23 cellular contexts compared by ENCODE assay signal in the genomic region with DNA sequence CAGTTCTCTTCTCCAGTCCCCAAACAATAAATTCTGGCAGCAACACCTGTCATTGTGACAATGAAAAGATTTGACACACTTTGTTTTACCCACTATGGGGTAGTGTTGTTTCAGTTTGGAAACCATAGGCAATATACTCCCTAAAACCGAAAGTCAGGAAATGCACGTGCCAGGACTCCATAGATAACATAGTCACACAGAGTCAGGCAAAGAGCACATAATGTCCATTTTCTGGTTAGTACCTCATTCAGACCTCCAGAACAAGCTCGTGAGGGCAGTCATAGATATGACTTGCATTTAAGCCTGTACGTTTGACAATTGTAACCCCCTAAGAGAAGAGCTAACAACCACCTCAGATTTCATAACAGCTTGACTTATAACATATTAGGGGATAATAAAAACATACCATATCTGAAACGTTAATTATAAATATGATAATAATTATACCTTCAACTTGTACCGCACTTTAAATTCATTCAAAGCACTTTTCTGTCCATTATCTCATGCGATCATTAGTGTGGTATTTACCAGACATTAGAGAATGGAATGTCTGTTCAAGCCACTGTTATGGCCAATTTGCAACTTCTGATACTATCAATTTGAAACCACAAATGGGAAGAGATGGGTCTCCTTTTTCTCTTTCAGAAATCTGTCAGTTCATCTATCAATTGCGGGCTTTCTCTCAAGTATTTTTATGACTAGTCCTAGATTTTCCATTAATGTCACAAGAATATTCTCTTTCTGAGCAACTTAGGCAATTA.
DNase-seq lines count a peak whose midpoint lies in the region; ATAC-seq and TF ChIP-seq lines count a peak whose summit lies in the region.
"Had no signal": no experiment of that assay in that cellular context is flagged by ENCODE, and none has a peak within 500 bp of the region (broad histone marks: within the 10 kb centered on the region; RNA-seq: fewer than 3 reads in every experiment).

No MANE protein-coding gene starts in this region.

- POLR2A ChIA-PET in SK-N-SH (lab: Yijun Ruan, JAX), result no interaction called here
- POLR2A ChIA-PET in PC-3 (lab: Charles Lee; ENCODE audit: unreplicated experiment), result no interaction called here

- no peak overlapping the region for H2BK5ac ChIP-seq in mesenchymal stem cell (ENCODE audit: low read depth, low read length, poor library complexity, severe bottlenecking)

- no peak for TF ChIP-seq CTCF in SK-N-SH (IDR thresholded peaks at IDR 0.05)
- TF ChIP-seq CTCF in PC-3 (conservative IDR thresholded peaks at IDR 0.05; ENCODE audit: low read depth, low read length), result no peak

- H3K36me3 ChIP-seq in SK-N-SH (replicated peaks in 1 of 2; ENCODE audit: control insufficient read depth in 1 of 2, insufficient read depth in 2 of 2, low read length in 1 of 2) (no peaks in the 10 kb centered on the region), mesenchymal stem cell (ENCODE audit: control insufficient read depth in 1 of 2, insufficient read depth in 2 of 2, low read depth in 1 of 2, low read length in 2 of 2) (peaks cover 0 to 53% of the 10 kb centered on the region in 2 experiments), PC-3 (ENCODE audit: low read depth, low read length) (no peaks in the 10 kb centered on the region)

- no peak overlapping the region for H4K8ac ChIP-seq in mesenchymal stem cell (ENCODE audit: low read length)

- no peaks in the 10 kb centered on the region for H3K9me3 ChIP-seq in SK-N-SH
- H3K9me3 ChIP-seq in mesenchymal stem cell (ENCODE audit: control insufficient read depth, low read length), result no peaks in the 10 kb centered on the region
- H3K9me3 ChIP-seq in PC-3 (ENCODE audit: low read length), result no peaks in the 10 kb centered on the region

- no peak overlapping the region for H2BK12ac ChIP-seq in mesenchymal stem cell (ENCODE audit: low read length in 2 of 2)

- H3K4me1 ChIP-seq in SK-N-SH (ENCODE audit: control insufficient read depth in 1 of 2, insufficient read depth in 2 of 2, low read depth in 1 of 2, low read length in 1 of 2) (peaks cover 2 to 9% of the 10 kb centered on the region in 2 experiments), mesenchymal stem cell (ENCODE audit: control insufficient read depth, insufficient read depth, low read depth, low read length) (no peaks in the 10 kb centered on the region), PC-3 (ENCODE audit: insufficient read depth, low read length) (no peaks in the 10 kb centered on the region)

- DNase-seq in EH (ENCODE audit: low read depth) (peak; percentile 34), SK-N-SH (peak; percentile 19), left lobe of liver (ENCODE audit: low spot score) (no peak), mesenchymal stem cell (peak; percentile 15), PC-3 (no peak), NCI-H128 (lab: John Stamatoyannopoulos, UW; ENCODE audit: unreplicated experiment) (no peak)
- DNase-seq in activated CD4-positive, CD25-positive, alpha-beta regulatory T cell (lab: John Stamatoyannopoulos, UW), result no peak
- DNase-seq: CD4-positive, CD25-positive, alpha-beta regulatory T cell; DMS79; GM23248; HCEC 1CT; KBM-7; NCI-H1105 treated with DMSO at 0.1 percent for 48 hours; NCI-H1694; NCI-H2081; NCI-H2171; NCI-H345; NCI-H524 treated with DMSO at 0.1 percent for 48 hours; PC-9 had no signal

- no peak overlapping the region for H3K4ac ChIP-seq in mesenchymal stem cell (ENCODE audit: low read depth in 1 of 2, low read length in 2 of 2)

- intact Hi-C loops in PC-3 (cut with micrococcal nuclease), result loop anchor here (5.0 kb wide), 1 partner anchor 459 kb away; no protein-coding TSS in a partner anchor

- H2AK5ac ChIP-seq in mesenchymal stem cell (ENCODE audit: low read length, severe bottlenecking), result no peak overlapping the region

- H3K4me2 ChIP-seq in SK-N-SH (peak overlapping the region; percentile 21; the same call in 1 of the 2 replicates), mesenchymal stem cell (ENCODE audit: low read length, poor library complexity, severe bottlenecking) (no peak overlapping the region), PC-3 (ENCODE audit: low read length) (no peak overlapping the region)
- H3K4me2 ChIP-seq: PC-9 had no signal

- H4K91ac ChIP-seq in mesenchymal stem cell (ENCODE audit: low read length), result no peak overlapping the region

- H3K27me3 ChIP-seq in SK-N-SH (ENCODE audit: insufficient read depth) (no peaks in the 10 kb centered on the region), mesenchymal stem cell (ENCODE audit: control insufficient read depth in 1 of 2, insufficient read depth in 1 of 2, low read length in 2 of 2) (no peaks in the 10 kb centered on the region), PC-3 (ENCODE audit: low read length) (peaks cover 49% of the 10 kb centered on the region)

- H4K20me1 ChIP-seq in SK-N-SH (ENCODE audit: insufficient read depth) (no peaks in the 10 kb centered on the region), PC-3 (ENCODE audit: low read length) (no peaks in the 10 kb centered on the region)

- no peak overlapping the region; a peak in 1 of 4 replicates for H3K4me3 ChIP-seq in SK-N-SH (ENCODE audit: low read depth in 2 of 2, low read length in 1 of 2)
- no peak overlapping the region for H3K4me3 ChIP-seq in mesenchymal stem cell (ENCODE audit: insufficient read depth in 1 of 2, low read depth in 1 of 2, low read length in 2 of 2)
- H3K4me3 ChIP-seq in PC-3 (ENCODE audit: low read length), result no peak overlapping the region
- H3K4me3 ChIP-seq: GM12878, GM23248, PC-9 had no signal

- H2AFZ ChIP-seq in SK-N-SH (ENCODE audit: low read depth), result no peak overlapping the region
- H2AFZ ChIP-seq in mesenchymal stem cell (ENCODE audit: low read depth, low read length), result no peak overlapping the region
- H2AFZ ChIP-seq in PC-3 (ENCODE audit: low read length), result no peak overlapping the region
- H2AFZ ChIP-seq: GM23248, PC-9 had no signal

- H3K18ac ChIP-seq in mesenchymal stem cell (ENCODE audit: low read depth in 1 of 2, low read length in 2 of 2), result no peak overlapping the region

- H2BK15ac ChIP-seq in mesenchymal stem cell (ENCODE audit: low read depth, poor library complexity, severe bottlenecking), result no peak overlapping the region

- 28% methylated on average over 8 of the region's 8 CpGs for WGBS in SK-N-SH (ENCODE audit: low lambda C conversion rate)
- 63% methylated on average over 4 of the region's 8 CpGs for WGBS in mesenchymal stem cell

- H2BK120ac ChIP-seq in mesenchymal stem cell (ENCODE audit: low read depth, low read length), result no peak overlapping the region

- H3K9ac ChIP-seq in SK-N-SH (no peak overlapping the region), mesenchymal stem cell (ENCODE audit: low read length) (no peak overlapping the region), PC-3 (ENCODE audit: low read length) (no peak overlapping the region)
- H3K9ac ChIP-seq: GM23248 had no signal

- ATAC-seq in left lobe of liver (peak; percentile 56), HG02885 (IDR thresholded peaks at IDR 0.05; ENCODE audit: poor library complexity, unreplicated experiment) (no peak), PC-3 (no peak)
- ATAC-seq: GM12878 had no signal

- no TSS peak for BruUV-seq in PC-3 (replicated peaks; lab: Mats Ljungman, UMichigan)

- no peaks in the 10 kb centered on the region for H3F3A ChIP-seq in SK-N-SH (replicated peaks; ENCODE audit: insufficient read depth)
- no peaks in the 10 kb centered on the region for H3F3A ChIP-seq in PC-3 (ENCODE audit: low read length, unreplicated experiment)

- peak; percentile 54 to 74; a peak in 3 of 4 replicates for TF ChIP-seq EP300 in SK-N-SH (IDR thresholded peaks at IDR 0.05; ENCODE audit: borderline replicate concordance in 1 of 2, low read depth in 1 of 2, low read length in 1 of 2)

- CTCF ChIA-PET in SK-N-SH (lab: Yijun Ruan, JAX) (no interaction called here), PC-3 (lab: Charles Lee) (no interaction called here)

- no peak overlapping the region for H3K14ac ChIP-seq in mesenchymal stem cell (ENCODE audit: low read length in 2 of 2)

- no peak for TF ChIP-seq RAD21 in SK-N-SH (IDR thresholded peaks at IDR 0.05; ENCODE audit: low read length)

- H3K79me2 ChIP-seq in SK-N-SH (ENCODE audit: insufficient read depth), result no peaks in the 10 kb centered on the region
- H3K79me2 ChIP-seq in PC-3 (ENCODE audit: low read length), result no peaks in the 10 kb centered on the region

- H3K9me2 ChIP-seq in SK-N-SH, result no peaks in the 10 kb centered on the region
- no peaks in the 10 kb centered on the region for H3K9me2 ChIP-seq in PC-3 (replicated peaks; ENCODE audit: low read length)

- H3K23ac ChIP-seq in mesenchymal stem cell (ENCODE audit: low read length in 2 of 2), result no peak overlapping the region

- H3K79me1 ChIP-seq in mesenchymal stem cell (replicated peaks; ENCODE audit: low read length, poor library complexity, severe bottlenecking), result no peaks in the 10 kb centered on the region

- peak overlapping the region; percentile 27 to 50; a peak in 2 of 4 replicates for H3K27ac ChIP-seq in SK-N-SH (ENCODE audit: low read depth in 2 of 2, low read length in 1 of 2)
- no peak overlapping the region for H3K27ac ChIP-seq in mesenchymal stem cell (ENCODE audit: low read length, poor library complexity, severe bottlenecking)
- no peak overlapping the region for H3K27ac ChIP-seq in PC-3 (ENCODE audit: low read length)
- H3K27ac ChIP-seq: GM23248, HL-60, PC-9, RWPE1 had no signal

TF ChIP-seq in SK-N-SH, 30 proteins besides CTCF, POLR2A, EP300 and RAD21 (continues in another document):
- TF ChIP-seq SMC3 (IDR thresholded peaks at IDR 0.05; ENCODE audit: low read depth, low read length) (no peak), POLR2AphosphoS5 (IDR thresholded peaks at IDR 0.05; ENCODE audit: low read depth, low read length) (0 out of 2 replicates have a peak, but pooled peaks have one; percentile 16), GABPA (IDR thresholded peaks at IDR 0.05; ENCODE audit: low read depth) (no peak), NFIC (IDR thresholded peaks at IDR 0.05; ENCODE audit: borderline replicate concordance) (peak; percentile 63; the same call in 1 of the 2 replicates), TAF1 (IDR thresholded peaks at IDR 0.05; ENCODE audit: borderline replicate concordance, low read depth, low read length) (no peak), NRF1 (IDR thresholded peaks at IDR 0.05; ENCODE audit: low read depth, low read length) (no peak), RFX5 (IDR thresholded peaks at IDR 0.05; ENCODE audit: low read length) (no peak), YY1 (IDR thresholded peaks at IDR 0.05; ENCODE audit: low read depth) (no peak), EZH2phosphoT487 (IDR thresholded peaks at IDR 0.05; ENCODE audit: borderline replicate concordance, low read depth) (no peak), JUND (IDR thresholded peaks at IDR 0.05) (peak; percentile 43), CHD2 (IDR thresholded peaks at IDR 0.05; ENCODE audit: low read length, partially characterized antibody) (peak; percentile 38)
- TF ChIP-seq, protein P1, sequence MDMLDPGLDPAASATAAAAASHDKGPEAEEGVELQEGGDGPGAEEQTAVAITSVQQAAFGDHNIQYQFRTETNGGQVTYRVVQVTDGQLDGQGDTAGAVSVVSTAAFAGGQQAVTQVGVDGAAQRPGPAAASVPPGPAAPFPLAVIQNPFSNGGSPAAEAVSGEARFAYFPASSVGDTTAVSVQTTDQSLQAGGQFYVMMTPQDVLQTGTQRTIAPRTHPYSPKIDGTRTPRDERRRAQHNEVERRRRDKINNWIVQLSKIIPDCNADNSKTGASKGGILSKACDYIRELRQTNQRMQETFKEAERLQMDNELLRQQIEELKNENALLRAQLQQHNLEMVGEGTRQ (IDR thresholded peaks at IDR 0.05; ENCODE audit: borderline replicate concordance, low read depth, low read length), result no peak

Comparison
In these comparisons a context has a peak if more than half of its experiments do, and no peak if none do; other contexts are left out.
1. DNase-seq: peak in EH (single experiment), SK-N-SH (single experiment) and mesenchymal stem cell (single experiment); none in left lobe of liver (single experiment), activated CD4-positive, CD25-positive, alpha-beta regulatory T cell (0 of 4), PC-3 (single experiment) and NCI-H128 (single experiment).
2. H3K27ac ChIP-seq: peak in SK-N-SH (2 of 2); none in mesenchymal stem cell (single experiment) and PC-3 (single experiment).